Comparison of ENCODE assay signal across 1 cellular context in the genomic region with DNA sequence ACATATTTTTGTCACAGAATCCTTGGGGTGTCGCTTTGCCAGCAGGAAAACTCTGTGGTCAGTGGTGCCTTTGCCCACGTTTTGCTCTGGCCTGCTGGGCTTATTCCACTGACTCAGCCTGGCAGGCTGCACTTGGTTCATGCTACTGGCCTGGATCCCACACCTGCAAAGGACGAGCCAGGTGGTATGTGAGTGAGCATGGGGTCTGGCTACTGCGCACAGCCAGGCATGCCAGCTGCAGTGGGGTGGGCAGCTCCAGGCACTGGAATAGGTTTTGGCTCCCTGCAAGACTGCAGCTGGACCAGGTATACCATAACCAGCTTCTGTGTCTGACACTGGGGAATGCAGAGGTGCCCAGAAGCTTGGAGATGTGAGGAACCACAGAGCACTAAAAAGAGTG.
TF ChIP-seq lines count a peak whose summit lies in the region.

No MANE protein-coding gene starts in this region.

TF ChIP-seq in HepG2, 621 proteins besides CTCF, POLR2A, EP300 and RAD21:
- TF ChIP-seq POLR2G (IDR thresholded peaks at IDR 0.05; ENCODE audit: low read depth, low read length) = no peak
